ENCODE assay signal across 1 cellular context in genomic region chr19:40285353-40286234, GRCh38.
TF ChIP-seq lines count a peak whose summit lies in the region.

No MANE protein-coding gene starts in this region.

TF ChIP-seq in HepG2, 621 proteins besides CTCF, POLR2A, EP300 and RAD21 (continued from another document and continues in another):
- TF ChIP-seq SOX6 (IDR thresholded peaks at IDR 0.05) (no peak), SOX6 (CRISPR knock-in tag; IDR thresholded peaks at IDR 0.05) (peak; percentile 25; the same call in 1 of the 2 replicates), ZSCAN31 (CRISPR knock-in tag; IDR thresholded peaks at IDR 0.05; ENCODE audit: low read depth) (no peak), GFI1 (CRISPR knock-in tag; IDR thresholded peaks at IDR 0.05; ENCODE audit: borderline replicate concordance) (no peak), RFX3 (CRISPR knock-in tag; IDR thresholded peaks at IDR 0.05) (no peak), HDAC1 (CRISPR knock-in tag; IDR thresholded peaks at IDR 0.05) (peak; percentile 1; the same call in 1 of the 2 replicates), BCL6 (CRISPR knock-in tag; IDR thresholded peaks at IDR 0.05) (no peak), PHB2 (IDR thresholded peaks at IDR 0.05; ENCODE audit: partially characterized antibody) (no peak), YEATS2 (CRISPR knock-in tag; IDR thresholded peaks at IDR 0.05; ENCODE audit: borderline replicate concordance) (peak; percentile 94), KDM6A (CRISPR knock-in tag; IDR thresholded peaks at IDR 0.05; ENCODE audit: low read depth) (no peak), ZNF124 (CRISPR knock-in tag; IDR thresholded peaks at IDR 0.05) (no peak; the same call in 1 of the 2 replicates), RORA (CRISPR knock-in tag; IDR thresholded peaks at IDR 0.05) (no peak), FOXP1 (IDR thresholded peaks at IDR 0.05) (no peak), FOXP1 (CRISPR knock-in tag; IDR thresholded peaks at IDR 0.05) (0 out of 2 replicates have a peak, but pooled peaks have one; percentile 51), PRDM15 (CRISPR knock-in tag; IDR thresholded peaks at IDR 0.05) (no peak), XRCC5 (optimal IDR thresholded peaks at IDR 0.05; ENCODE audit: low read length) (no peak), AKNA (CRISPR knock-in tag; IDR thresholded peaks at IDR 0.05; ENCODE audit: borderline replicate concordance) (no peak), ZSCAN29 (CRISPR knock-in tag; conservative IDR thresholded peaks at IDR 0.05) (no peak), ATF1 (CRISPR knock-in tag; IDR thresholded peaks at IDR 0.05) (peak; percentile 29; the same call in 1 of the 2 replicates), FOXC1 (CRISPR knock-in tag; IDR thresholded peaks at IDR 0.05; ENCODE audit: borderline replicate concordance) (no peak), ZNF484 (CRISPR knock-in tag; IDR thresholded peaks at IDR 0.05; ENCODE audit: borderline replicate concordance, low read depth) (no peak), ZNF180 (CRISPR knock-in tag; IDR thresholded peaks at IDR 0.05; ENCODE audit: borderline replicate concordance, low read depth) (no peak), MIXL1 (CRISPR knock-in tag; IDR thresholded peaks at IDR 0.05) (no peak), BCLAF1 (IDR thresholded peaks at IDR 0.05) (no peak), ZFP36 (IDR thresholded peaks at IDR 0.05; ENCODE audit: borderline replicate concordance, low read depth, low read length, partially characterized antibody) (no peak), NFE2 (CRISPR knock-in tag; IDR thresholded peaks at IDR 0.05) (no peak), WIZ (CRISPR knock-in tag; IDR thresholded peaks at IDR 0.05) (no peak; the same call in 1 of the 2 replicates), POGK (CRISPR knock-in tag; conservative IDR thresholded peaks at IDR 0.05) (no peak; the same call in 1 of the 2 replicates), ZNF430 (CRISPR knock-in tag; IDR thresholded peaks at IDR 0.05) (0 out of 2 replicates have a peak, but pooled peaks have one; percentile 60), GTF3A (CRISPR knock-in tag; conservative IDR thresholded peaks at IDR 0.05) (no peak), ZNF34 (CRISPR knock-in tag; IDR thresholded peaks at IDR 0.05; ENCODE audit: borderline replicate concordance) (no peak), RERE (CRISPR knock-in tag; IDR thresholded peaks at IDR 0.05; ENCODE audit: low read depth) (no peak), ZNF558 (CRISPR knock-in tag; IDR thresholded peaks at IDR 0.05; ENCODE audit: borderline replicate concordance) (no peak)
- TF ChIP-seq, protein P1, sequence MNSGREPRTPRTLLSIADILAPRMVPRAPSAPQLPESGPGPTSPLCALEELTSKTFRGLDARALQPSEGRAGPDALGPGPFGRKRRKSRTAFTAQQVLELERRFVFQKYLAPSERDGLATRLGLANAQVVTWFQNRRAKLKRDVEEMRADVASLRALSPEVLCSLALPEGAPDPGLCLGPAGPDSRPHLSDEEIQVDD (CRISPR knock-in tag; IDR thresholded peaks at IDR 0.05; ENCODE audit: borderline replicate concordance): no peak
- TF ChIP-seq, protein P2, sequence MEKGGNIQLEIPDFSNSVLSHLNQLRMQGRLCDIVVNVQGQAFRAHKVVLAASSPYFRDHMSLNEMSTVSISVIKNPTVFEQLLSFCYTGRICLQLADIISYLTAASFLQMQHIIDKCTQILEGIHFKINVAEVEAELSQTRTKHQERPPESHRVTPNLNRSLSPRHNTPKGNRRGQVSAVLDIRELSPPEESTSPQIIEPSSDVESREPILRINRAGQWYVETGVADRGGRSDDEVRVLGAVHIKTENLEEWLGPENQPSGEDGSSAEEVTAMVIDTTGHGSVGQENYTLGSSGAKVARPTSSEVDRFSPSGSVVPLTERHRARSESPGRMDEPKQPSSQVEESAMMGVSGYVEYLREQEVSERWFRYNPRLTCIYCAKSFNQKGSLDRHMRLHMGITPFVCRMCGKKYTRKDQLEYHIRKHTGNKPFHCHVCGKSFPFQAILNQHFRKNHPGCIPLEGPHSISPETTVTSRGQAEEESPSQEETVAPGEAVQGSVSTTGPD (CRISPR knock-in tag; IDR thresholded peaks at IDR 0.05): no peak
- TF ChIP-seq, protein P3, sequence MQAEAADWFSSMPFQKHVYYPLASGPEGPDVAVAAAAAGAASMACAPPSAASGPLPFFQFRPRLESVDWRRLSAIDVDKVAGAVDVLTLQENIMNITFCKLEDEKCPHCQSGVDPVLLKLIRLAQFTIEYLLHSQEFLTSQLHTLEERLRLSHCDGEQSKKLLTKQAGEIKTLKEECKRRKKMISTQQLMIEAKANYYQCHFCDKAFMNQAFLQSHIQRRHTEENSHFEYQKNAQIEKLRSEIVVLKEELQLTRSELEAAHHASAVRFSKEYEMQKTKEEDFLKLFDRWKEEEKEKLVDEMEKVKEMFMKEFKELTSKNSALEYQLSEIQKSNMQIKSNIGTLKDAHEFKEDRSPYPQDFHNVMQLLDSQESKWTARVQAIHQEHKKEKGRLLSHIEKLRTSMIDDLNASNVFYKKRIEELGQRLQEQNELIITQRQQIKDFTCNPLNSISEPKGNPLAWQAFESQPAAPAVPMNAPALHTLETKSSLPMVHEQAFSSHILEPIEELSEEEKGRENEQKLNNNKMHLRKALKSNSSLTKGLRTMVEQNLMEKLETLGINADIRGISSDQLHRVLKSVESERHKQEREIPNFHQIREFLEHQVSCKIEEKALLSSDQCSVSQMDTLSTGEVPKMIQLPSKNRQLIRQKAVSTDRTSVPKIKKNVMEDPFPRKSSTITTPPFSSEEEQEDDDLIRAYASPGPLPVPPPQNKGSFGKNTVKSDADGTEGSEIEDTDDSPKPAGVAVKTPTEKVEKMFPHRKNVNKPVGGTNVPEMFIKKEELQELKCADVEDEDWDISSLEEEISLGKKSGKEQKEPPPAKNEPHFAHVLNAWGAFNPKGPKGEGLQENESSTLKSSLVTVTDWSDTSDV (CRISPR knock-in tag; IDR thresholded peaks at IDR 0.05): no peak
